Comparison of ENCODE assay signal across 1 cellular context in the genomic region with DNA sequence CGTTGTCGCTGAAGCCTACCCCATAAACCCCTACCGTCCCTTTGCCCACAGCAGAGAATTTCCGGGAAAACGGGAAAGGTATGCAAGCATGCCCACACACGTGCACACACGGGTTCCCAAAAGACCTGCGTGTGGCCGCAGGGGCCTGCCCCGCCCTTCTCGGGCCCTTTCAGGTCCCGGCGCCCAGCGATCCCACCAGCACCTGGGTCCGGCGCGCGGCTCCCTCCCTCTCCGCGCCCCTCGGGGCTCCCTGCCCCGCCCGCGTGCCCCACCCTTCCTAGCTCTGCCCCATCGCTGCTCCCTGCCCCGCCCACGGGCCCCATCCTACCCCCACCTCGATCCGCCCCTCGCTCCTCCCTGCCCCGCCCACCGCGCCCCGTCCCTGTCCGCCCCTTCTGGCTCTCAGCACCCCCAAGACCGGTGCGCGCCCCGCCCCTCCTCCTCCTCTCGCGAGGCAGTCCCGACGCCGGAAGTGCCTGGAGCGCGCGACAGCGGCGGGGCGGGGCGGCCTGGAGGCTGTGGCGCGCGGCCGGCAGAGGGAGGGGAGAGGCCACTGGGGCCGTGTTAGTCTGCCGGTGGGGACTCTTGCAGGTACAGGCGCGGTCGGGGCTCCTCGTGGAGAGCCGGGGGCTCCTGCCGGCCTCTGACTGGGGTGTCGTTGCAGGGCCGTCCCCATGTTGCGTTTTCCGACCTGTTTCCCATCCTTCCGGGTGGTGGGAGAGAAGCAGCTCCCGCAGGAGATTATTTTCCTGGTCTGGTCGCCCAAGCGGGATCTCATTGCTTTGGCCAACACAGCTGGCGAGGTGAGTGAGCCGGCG.
A peak's percentile ranks its signal among the peaks of the same experiment; 100 is the strongest.
TF ChIP-seq lines count a peak whose summit lies in the region.

A gene with protein sequence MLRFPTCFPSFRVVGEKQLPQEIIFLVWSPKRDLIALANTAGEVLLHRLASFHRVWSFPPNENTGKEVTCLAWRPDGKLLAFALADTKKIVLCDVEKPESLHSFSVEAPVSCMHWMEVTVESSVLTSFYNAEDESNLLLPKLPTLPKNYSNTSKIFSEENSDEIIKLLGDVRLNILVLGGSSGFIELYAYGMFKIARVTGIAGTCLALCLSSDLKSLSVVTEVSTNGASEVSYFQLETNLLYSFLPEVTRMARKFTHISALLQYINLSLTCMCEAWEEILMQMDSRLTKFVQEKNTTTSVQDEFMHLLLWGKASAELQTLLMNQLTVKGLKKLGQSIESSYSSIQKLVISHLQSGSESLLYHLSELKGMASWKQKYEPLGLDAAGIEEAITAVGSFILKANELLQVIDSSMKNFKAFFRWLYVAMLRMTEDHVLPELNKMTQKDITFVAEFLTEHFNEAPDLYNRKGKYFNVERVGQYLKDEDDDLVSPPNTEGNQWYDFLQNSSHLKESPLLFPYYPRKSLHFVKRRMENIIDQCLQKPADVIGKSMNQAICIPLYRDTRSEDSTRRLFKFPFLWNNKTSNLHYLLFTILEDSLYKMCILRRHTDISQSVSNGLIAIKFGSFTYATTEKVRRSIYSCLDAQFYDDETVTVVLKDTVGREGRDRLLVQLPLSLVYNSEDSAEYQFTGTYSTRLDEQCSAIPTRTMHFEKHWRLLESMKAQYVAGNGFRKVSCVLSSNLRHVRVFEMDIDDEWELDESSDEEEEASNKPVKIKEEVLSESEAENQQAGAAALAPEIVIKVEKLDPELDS (plus strand): TSS at position 510 of the 818 bp plus-strand sequence. CDS start 165 bp downstream, at position 675.

TF ChIP-seq in HCT116, 20 proteins besides CTCF, POLR2A, EP300 and RAD21 (continued from another document):
- TF ChIP-seq, protein P1, sequence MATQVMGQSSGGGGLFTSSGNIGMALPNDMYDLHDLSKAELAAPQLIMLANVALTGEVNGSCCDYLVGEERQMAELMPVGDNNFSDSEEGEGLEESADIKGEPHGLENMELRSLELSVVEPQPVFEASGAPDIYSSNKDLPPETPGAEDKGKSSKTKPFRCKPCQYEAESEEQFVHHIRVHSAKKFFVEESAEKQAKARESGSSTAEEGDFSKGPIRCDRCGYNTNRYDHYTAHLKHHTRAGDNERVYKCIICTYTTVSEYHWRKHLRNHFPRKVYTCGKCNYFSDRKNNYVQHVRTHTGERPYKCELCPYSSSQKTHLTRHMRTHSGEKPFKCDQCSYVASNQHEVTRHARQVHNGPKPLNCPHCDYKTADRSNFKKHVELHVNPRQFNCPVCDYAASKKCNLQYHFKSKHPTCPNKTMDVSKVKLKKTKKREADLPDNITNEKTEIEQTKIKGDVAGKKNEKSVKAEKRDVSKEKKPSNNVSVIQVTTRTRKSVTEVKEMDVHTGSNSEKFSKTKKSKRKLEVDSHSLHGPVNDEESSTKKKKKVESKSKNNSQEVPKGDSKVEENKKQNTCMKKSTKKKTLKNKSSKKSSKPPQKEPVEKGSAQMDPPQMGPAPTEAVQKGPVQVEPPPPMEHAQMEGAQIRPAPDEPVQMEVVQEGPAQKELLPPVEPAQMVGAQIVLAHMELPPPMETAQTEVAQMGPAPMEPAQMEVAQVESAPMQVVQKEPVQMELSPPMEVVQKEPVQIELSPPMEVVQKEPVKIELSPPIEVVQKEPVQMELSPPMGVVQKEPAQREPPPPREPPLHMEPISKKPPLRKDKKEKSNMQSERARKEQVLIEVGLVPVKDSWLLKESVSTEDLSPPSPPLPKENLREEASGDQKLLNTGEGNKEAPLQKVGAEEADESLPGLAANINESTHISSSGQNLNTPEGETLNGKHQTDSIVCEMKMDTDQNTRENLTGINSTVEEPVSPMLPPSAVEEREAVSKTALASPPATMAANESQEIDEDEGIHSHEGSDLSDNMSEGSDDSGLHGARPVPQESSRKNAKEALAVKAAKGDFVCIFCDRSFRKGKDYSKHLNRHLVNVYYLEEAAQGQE (IDR thresholded peaks at IDR 0.05; ENCODE audit: low read depth) = no peak
- TF ChIP-seq ZFX (IDR thresholded peaks at IDR 0.05) (peak; percentile 14; the same call in 1 of the 2 replicates), POLR2AphosphoS5 (IDR thresholded peaks at IDR 0.05; ENCODE audit: low read depth, low read length) (peak; percentile 85), FOSL1 (IDR thresholded peaks at IDR 0.05; ENCODE audit: low read depth) (no peak), SRF (IDR thresholded peaks at IDR 0.05; ENCODE audit: low read depth) (no peak), ZNF274 (IDR thresholded peaks at IDR 0.05; ENCODE audit: low read depth, low read length) (no peak), EZH2phosphoT487 (IDR thresholded peaks at IDR 0.05; ENCODE audit: borderline replicate concordance) (no peak), ELF1 (IDR thresholded peaks at IDR 0.05; ENCODE audit: borderline replicate concordance, low read depth) (peak; percentile 74), CBX3 (IDR thresholded peaks at IDR 0.05; ENCODE audit: low read depth) (0 out of 2 replicates have a peak, but pooled peaks have one; percentile 52), JUND (IDR thresholded peaks at IDR 0.05) (no peak), SIN3A (IDR thresholded peaks at IDR 0.05; ENCODE audit: low read depth) (peak; percentile 58; the same call in 1 of the 2 replicates), TCF7L2 (IDR thresholded peaks at IDR 0.05; ENCODE audit: borderline replicate concordance, extremely low read depth, insufficient read depth, insufficient read length) (no peak)
